In the genomic region with DNA sequence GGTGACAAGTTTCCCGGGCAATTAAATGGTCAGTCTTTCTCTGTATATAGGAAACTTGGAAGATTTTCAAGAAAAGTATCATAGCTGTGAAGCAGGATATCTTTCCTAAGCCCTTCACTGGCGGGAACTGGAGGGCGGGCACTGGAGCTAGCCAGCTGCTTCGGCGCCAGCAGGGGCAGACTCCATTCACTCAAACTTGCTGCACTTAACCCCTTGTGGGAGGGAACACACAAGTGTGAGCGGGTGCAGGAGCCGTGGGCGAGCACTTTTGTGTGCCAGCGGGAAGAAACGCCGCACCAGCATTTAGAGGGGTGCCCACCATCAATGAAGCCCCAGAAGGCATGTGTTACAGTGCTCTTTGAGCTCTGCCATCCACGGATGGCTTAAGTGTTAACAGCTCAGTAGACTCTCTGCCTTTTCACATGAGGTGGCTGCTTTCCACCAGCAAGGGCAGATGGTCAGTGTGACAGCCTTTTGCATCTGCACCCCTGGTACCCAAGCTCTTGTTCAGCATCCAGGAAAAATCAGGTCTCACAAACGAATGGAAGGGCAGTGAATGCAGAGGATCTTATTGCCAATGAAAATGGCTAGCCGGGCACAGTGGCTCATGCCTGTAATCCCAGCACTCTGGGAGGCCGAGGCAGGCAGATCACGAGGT, we compare ENCODE assay signal across 10 cellular contexts.
DNase-seq lines count a peak whose midpoint lies in the region; ATAC-seq, FAIRE-seq and TF ChIP-seq lines count a peak whose summit lies in the region.
"Had no signal": no experiment of that assay in that cellular context is flagged by ENCODE, and none has a peak within 500 bp of the region (broad histone marks: within the 10 kb centered on the region; RNA-seq: fewer than 3 reads in every experiment).

No MANE protein-coding gene starts in this region.

- H3K9me3 Mint-ChIP-seq in GM23338, result peaks cover 11% of the 10 kb centered on the region; the same call in 2 of the 3 replicates

- H3K27me3 Mint-ChIP-seq in GM23338 (ENCODE audit: insufficient read depth, low read depth, poor library complexity), result peaks cover 4% of the 10 kb centered on the region

- DNase-seq in GM23338 (ENCODE audit: low spot score), result peak; percentile 53
- DNase-seq in OCI-LY7 (ENCODE audit: low spot score), result no peak
- peak; percentile 11 for DNase-seq in glomerular visceral epithelial cell (ENCODE audit: extremely low spot score)
- DNase-seq in putamen (ENCODE audit: low spot score), result peak; percentile 27
- DNase-seq in ureter (ENCODE audit: low spot score), result no peak
- no peak for DNase-seq in SW 1271 (lab: John Stamatoyannopoulos, UW)
- no peak for DNase-seq in SKM-1 (lab: John Stamatoyannopoulos, UW; ENCODE audit: unreplicated experiment)
- no peak for DNase-seq in GM12892 (ENCODE audit: insufficient read length)
- DNase-seq: naive B cell had no signal

- CTCF ChIA-PET in OCI-LY7 (lab: Charles Lee; ENCODE audit: unreplicated experiment), result no interaction called here

- H3K27ac ChIP-seq in GM23338 (ENCODE audit: low read depth) (no peak overlapping the region), OCI-LY7 (ENCODE audit: low read depth, low read length, poor library complexity, severe bottlenecking) (peak overlapping the region; percentile 50)

- POLR2A ChIA-PET in OCI-LY7 (lab: Charles Lee), result interaction anchor here (0.6 kb wide), 2 partner anchors 182 to 218 kb away, joined by 3 to 4 read pairs; no protein-coding TSS in a partner anchor

- no peaks in the 10 kb centered on the region for H4K20me1 ChIP-seq in GM23338 (replicated peaks; ENCODE audit: insufficient read depth)
- H4K20me1 ChIP-seq in OCI-LY7 (ENCODE audit: insufficient read depth, low read length), result no peaks in the 10 kb centered on the region

- no peak overlapping the region for H3K4me3 ChIP-seq in GM23338
- H3K4me3 ChIP-seq in OCI-LY7 (ENCODE audit: low read depth, low read length, poor library complexity, severe bottlenecking), result no peak overlapping the region

- intact Hi-C loops in OCI-LY7 (cut with micrococcal nuclease; ENCODE audit: unreplicated experiment), result loop anchor here (5.0 kb wide), 1 partner anchor 371 kb away; no protein-coding TSS in a partner anchor

- no peaks in the 10 kb centered on the region for H3K36me3 ChIP-seq in GM23338 (ENCODE audit: insufficient read depth)
- peaks cover 10% of the 10 kb centered on the region; the same call in 1 of the 2 replicates for H3K36me3 ChIP-seq in OCI-LY7 (ENCODE audit: insufficient read depth, low read length)

- no peak overlapping the region for H3K4me3 Mint-ChIP-seq in GM23338
- H3K4me3 Mint-ChIP-seq: naive B cell had no signal

- no TSS peak for BruUV-seq in OCI-LY7 (replicated peaks; lab: Mats Ljungman, UMichigan)

- peak; percentile 94 for ATAC-seq in GM23338

- TF ChIP-seq CTCF in GM23338 (conservative IDR thresholded peaks at IDR 0.05; ENCODE audit: low read depth in 2 of 2), result peak in 1 of 2 experiments; percentile 24; a peak in 1 of 4 replicates
- peak; percentile 37; the same call in 1 of the 2 replicates for TF ChIP-seq CTCF in OCI-LY7 (conservative IDR thresholded peaks at IDR 0.05; ENCODE audit: low read length)

- H3K27me3 ChIP-seq in GM23338 (ENCODE audit: insufficient read depth), result no peaks in the 10 kb centered on the region

- H3K4me1 ChIP-seq in GM23338 (ENCODE audit: insufficient read depth) (peaks cover 32% of the 10 kb centered on the region), OCI-LY7 (ENCODE audit: insufficient read depth, low read length, poor library complexity, severe bottlenecking) (peaks cover 83% of the 10 kb centered on the region)

- H3K9me2 ChIP-seq in GM23338 (ENCODE audit: insufficient read depth) (peaks cover 10% of the 10 kb centered on the region; the same call in 1 of the 2 replicates), OCI-LY7 (ENCODE audit: insufficient read depth, low read length) (no peaks in the 10 kb centered on the region)

- peaks cover 6% of the 10 kb centered on the region; the same call in 1 of the 3 replicates for H3K36me3 Mint-ChIP-seq in GM23338 (ENCODE audit: low read depth)

- FAIRE-seq in GM12892 (lab: Jason Lieb, UNC), result no peak
- FAIRE-seq: G401.6 had no signal

- peak overlapping the region; percentile 85 for H2AFZ ChIP-seq in GM23338
- peak overlapping the region; percentile 50; the same call in 1 of the 2 replicates for H2AFZ ChIP-seq in OCI-LY7 (ENCODE audit: low read length)

- H3K27ac Mint-ChIP-seq in GM23338, result 0 out of 2 replicates have a peak overlapping the region, but pooled peaks have one; percentile 44
- H3K27ac Mint-ChIP-seq: naive B cell had no signal

- H3K9me3 ChIP-seq in OCI-LY7 (ENCODE audit: low read length), result peaks cover 14% of the 10 kb centered on the region; the same call in 1 of the 2 replicates

- H3F3A ChIP-seq in GM23338 (replicated peaks; ENCODE audit: low read depth), result no peaks in the 10 kb centered on the region

- no peak for TF ChIP-seq POLR2A in GM12892 (IDR thresholded peaks at IDR 0.05; ENCODE audit: low read depth, low read length)

- no peak overlapping the region for H3K4me2 ChIP-seq in GM23338
- H3K4me2 ChIP-seq in OCI-LY7 (ENCODE audit: low read length), result peak overlapping the region; percentile 3

- H3K4me1 Mint-ChIP-seq in GM23338, result peaks cover 28% of the 10 kb centered on the region
- H3K4me1 Mint-ChIP-seq: naive B cell had no signal

- H3K79me2 ChIP-seq in GM23338 (replicated peaks; ENCODE audit: insufficient read depth) (no peaks in the 10 kb centered on the region), OCI-LY7 (ENCODE audit: insufficient read depth, low read depth, low read length) (no peaks in the 10 kb centered on the region)

TF ChIP-seq in GM23338, 12 proteins besides CTCF, POLR2A, EP300 and RAD21 (continues in another document):
- TF ChIP-seq, protein P1, sequence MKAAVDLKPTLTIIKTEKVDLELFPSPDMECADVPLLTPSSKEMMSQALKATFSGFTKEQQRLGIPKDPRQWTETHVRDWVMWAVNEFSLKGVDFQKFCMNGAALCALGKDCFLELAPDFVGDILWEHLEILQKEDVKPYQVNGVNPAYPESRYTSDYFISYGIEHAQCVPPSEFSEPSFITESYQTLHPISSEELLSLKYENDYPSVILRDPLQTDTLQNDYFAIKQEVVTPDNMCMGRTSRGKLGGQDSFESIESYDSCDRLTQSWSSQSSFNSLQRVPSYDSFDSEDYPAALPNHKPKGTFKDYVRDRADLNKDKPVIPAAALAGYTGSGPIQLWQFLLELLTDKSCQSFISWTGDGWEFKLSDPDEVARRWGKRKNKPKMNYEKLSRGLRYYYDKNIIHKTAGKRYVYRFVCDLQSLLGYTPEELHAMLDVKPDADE (IDR thresholded peaks at IDR 0.05), result no peak
- TF ChIP-seq POLR2AphosphoS5 (IDR thresholded peaks at IDR 0.05; ENCODE audit: low read depth), result no peak
- no peak for TF ChIP-seq JUNB (IDR thresholded peaks at IDR 0.05; ENCODE audit: unreplicated experiment)
- TF ChIP-seq, protein P2, sequence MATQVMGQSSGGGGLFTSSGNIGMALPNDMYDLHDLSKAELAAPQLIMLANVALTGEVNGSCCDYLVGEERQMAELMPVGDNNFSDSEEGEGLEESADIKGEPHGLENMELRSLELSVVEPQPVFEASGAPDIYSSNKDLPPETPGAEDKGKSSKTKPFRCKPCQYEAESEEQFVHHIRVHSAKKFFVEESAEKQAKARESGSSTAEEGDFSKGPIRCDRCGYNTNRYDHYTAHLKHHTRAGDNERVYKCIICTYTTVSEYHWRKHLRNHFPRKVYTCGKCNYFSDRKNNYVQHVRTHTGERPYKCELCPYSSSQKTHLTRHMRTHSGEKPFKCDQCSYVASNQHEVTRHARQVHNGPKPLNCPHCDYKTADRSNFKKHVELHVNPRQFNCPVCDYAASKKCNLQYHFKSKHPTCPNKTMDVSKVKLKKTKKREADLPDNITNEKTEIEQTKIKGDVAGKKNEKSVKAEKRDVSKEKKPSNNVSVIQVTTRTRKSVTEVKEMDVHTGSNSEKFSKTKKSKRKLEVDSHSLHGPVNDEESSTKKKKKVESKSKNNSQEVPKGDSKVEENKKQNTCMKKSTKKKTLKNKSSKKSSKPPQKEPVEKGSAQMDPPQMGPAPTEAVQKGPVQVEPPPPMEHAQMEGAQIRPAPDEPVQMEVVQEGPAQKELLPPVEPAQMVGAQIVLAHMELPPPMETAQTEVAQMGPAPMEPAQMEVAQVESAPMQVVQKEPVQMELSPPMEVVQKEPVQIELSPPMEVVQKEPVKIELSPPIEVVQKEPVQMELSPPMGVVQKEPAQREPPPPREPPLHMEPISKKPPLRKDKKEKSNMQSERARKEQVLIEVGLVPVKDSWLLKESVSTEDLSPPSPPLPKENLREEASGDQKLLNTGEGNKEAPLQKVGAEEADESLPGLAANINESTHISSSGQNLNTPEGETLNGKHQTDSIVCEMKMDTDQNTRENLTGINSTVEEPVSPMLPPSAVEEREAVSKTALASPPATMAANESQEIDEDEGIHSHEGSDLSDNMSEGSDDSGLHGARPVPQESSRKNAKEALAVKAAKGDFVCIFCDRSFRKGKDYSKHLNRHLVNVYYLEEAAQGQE (IDR thresholded peaks at IDR 0.05; ENCODE audit: unreplicated experiment), result no peak
- TF ChIP-seq EZH2phosphoT487 (IDR thresholded peaks at IDR 0.05; ENCODE audit: unreplicated experiment), result no peak

Comparison
In these comparisons a context has a peak if more than half of its experiments do, and no peak if none do; other contexts are left out.
1. DNase-seq: peak in GM23338 (single experiment), glomerular visceral epithelial cell (single experiment) and putamen (single experiment); none in OCI-LY7 (single experiment), ureter (single experiment), SW 1271 (0 of 2), SKM-1 (single experiment) and GM12892 (single experiment).